ENCODE assay signal across 9 cellular contexts in the genomic region with DNA sequence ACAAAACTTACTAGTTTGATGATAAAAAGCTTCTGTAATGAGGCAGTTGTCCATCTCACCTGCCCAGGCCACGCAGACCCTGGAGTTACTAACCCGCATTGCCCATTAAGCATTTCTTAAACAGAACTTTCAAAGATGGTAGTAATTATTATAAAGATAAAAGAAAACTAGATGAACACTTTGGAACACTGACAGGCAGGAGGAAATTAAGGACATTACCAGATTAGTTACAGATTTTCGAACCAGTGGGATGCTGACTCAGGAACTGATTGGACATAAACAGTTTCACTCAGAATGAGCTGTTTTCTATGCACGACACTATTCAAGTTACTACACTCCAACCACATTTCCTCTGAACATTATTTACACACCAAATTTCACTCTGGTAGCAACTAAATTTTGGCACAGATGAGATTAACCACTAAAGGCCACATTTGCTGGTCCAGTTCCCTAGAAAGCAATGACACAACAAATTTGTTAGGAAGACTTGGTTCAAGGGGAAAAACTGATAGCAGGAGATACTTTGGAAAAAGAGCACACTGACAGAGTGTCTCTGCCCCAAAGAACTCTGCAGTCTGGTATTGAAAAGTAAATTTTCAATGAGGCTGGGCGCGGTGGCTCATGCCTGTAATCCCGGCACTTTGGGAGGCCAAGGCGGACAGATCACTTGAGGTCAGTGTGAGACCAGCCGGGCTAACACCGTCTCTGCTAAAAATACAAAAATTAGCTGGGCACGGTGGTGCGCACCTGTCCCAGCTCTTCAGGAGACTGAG. TPM values are rescaled to one million over a fixed set of nuclear protein-coding genes. Genes with fewer than 3 reads are reported as not detected.
A peak's percentile ranks its signal among the peaks of the same experiment; 100 is the strongest.
DNase-seq lines count a peak whose midpoint lies in the region; ATAC-seq, FAIRE-seq and TF ChIP-seq lines count a peak whose summit lies in the region.
"Had no signal": no experiment of that assay in that cellular context is flagged by ENCODE, and none has a peak within 500 bp of the region (broad histone marks: within the 10 kb centered on the region; RNA-seq: fewer than 3 reads in every experiment).

No MANE protein-coding gene starts in this region.

- H3K9ac ChIP-seq in IMR-90 (ENCODE audit: low read depth, low read length): no peak overlapping the region
- H3K9ac ChIP-seq in astrocyte (ENCODE audit: low read length): peak overlapping the region; percentile 0

- no peak for TF ChIP-seq RAD21 in IMR-90 (IDR thresholded peaks at IDR 0.05; ENCODE audit: low read length)

- H3K36me3 ChIP-seq in Caco-2 (ENCODE audit: control insufficient read depth, insufficient read depth, low read length): peaks cover 8% of the 10 kb centered on the region
- H3K36me3 ChIP-seq in IMR-90 (ENCODE audit: control insufficient read depth, insufficient read depth, low read length): peaks cover 44% of the 10 kb centered on the region
- peaks cover 54% of the 10 kb centered on the region for H3K36me3 ChIP-seq in astrocyte (ENCODE audit: insufficient read depth, low read length)
- peaks cover 47 to 62% (median 48%) of the 10 kb centered on the region in 3 donors for H3K36me3 ChIP-seq in tibial artery

- H3K27me3 ChIP-seq in Caco-2 (replicated peaks; ENCODE audit: control insufficient read depth, insufficient read depth, low read length) (no peaks in the 10 kb centered on the region), IMR-90 (ENCODE audit: control insufficient read depth, insufficient read depth, low read length) (no peaks in the 10 kb centered on the region), astrocyte (ENCODE audit: insufficient read depth, low read length) (no peaks in the 10 kb centered on the region), tibial artery (no peaks in the 10 kb centered on the region)

- H4K8ac ChIP-seq in IMR-90 (ENCODE audit: low read depth in 2 of 2, low read length in 2 of 2): no peak overlapping the region

- H3K9me3 Mint-ChIP-seq in Caco-2 (ENCODE audit: unreplicated experiment) (no peaks in the 10 kb centered on the region), astrocyte (ENCODE audit: unreplicated experiment) (no peaks in the 10 kb centered on the region)
- no peaks in the 10 kb centered on the region for H3K9me3 Mint-ChIP-seq in natural killer cell treated with Interleukin-12 subunit alpha and Interleukin-12 subunit beta and Interleukin-15 and Interleukin-18, amount 100 ng/mL, for 72 hours

- TF ChIP-seq POLR2A in IMR-90 (IDR thresholded peaks at IDR 0.05; ENCODE audit: low read depth, low read length): no peak; the same call in 1 of the 2 replicates

- H3K4me1 ChIP-seq in Caco-2 (peaks cover 22% of the 10 kb centered on the region), IMR-90 (ENCODE audit: control insufficient read depth, insufficient read depth, low read length) (peaks cover 5% of the 10 kb centered on the region), astrocyte (ENCODE audit: insufficient read depth, low read length) (peaks cover 19% of the 10 kb centered on the region), tibial artery (peaks cover 0 to 25% (median 17%) of the 10 kb centered on the region in 4 donors)

- no peak overlapping the region for H4K5ac ChIP-seq in IMR-90 (ENCODE audit: low read depth, low read length)

- H2BK15ac ChIP-seq in IMR-90 (ENCODE audit: low read depth, low read length): no peak overlapping the region

- H2BK5ac ChIP-seq in IMR-90 (ENCODE audit: low read depth, low read length, poor library complexity, severe bottlenecking): peak overlapping the region; percentile 5

- no peak overlapping the region for H3K23ac ChIP-seq in IMR-90 (ENCODE audit: low read depth, low read length)

- WGBS in IMR-90 (ENCODE audit: extremely low coverage in 2 of 2, insufficient read length in 1 of 2), 2 experiments: 0% methylated on average over 1 of the region's 12 CpGs; no CpG with 5 or more reads in 1 of the 2 experiments

- H2BK120ac ChIP-seq in IMR-90 (ENCODE audit: low read depth, low read length): no peak overlapping the region

- H3K4me2 ChIP-seq in IMR-90 (ENCODE audit: low read depth, low read length) (no peak overlapping the region), astrocyte (ENCODE audit: low read length) (no peak overlapping the region)

- no peaks in the 10 kb centered on the region for H3K9me3 ChIP-seq in Caco-2
- no peaks in the 10 kb centered on the region for H3K9me3 ChIP-seq in IMR-90 (ENCODE audit: control insufficient read depth, insufficient read depth, low read length)
- no peaks in the 10 kb centered on the region for H3K9me3 ChIP-seq in astrocyte (ENCODE audit: insufficient read depth, low read depth, low read length)
- no peaks in the 10 kb centered on the region for H3K9me3 ChIP-seq in tibial artery

- H3K27me3 Mint-ChIP-seq in Caco-2 (ENCODE audit: insufficient read depth, unreplicated experiment): no peaks in the 10 kb centered on the region
- H3K27me3 Mint-ChIP-seq in astrocyte (ENCODE audit: low read depth, unreplicated experiment): no peaks in the 10 kb centered on the region
- H3K27me3 Mint-ChIP-seq in natural killer cell treated with Interleukin-12 subunit alpha and Interleukin-12 subunit beta and Interleukin-15 and Interleukin-18, amount 100 ng/mL, for 72 hours: no peaks in the 10 kb centered on the region

- BruUV-seq in Caco-2 (replicated peaks; lab: Mats Ljungman, UMichigan) (no TSS peak), IMR-90 (replicated peaks; lab: Mats Ljungman, UMichigan) (no TSS peak)

- no peak overlapping the region for H2AK5ac ChIP-seq in IMR-90 (ENCODE audit: low read depth, low read length)

- DNase-seq in Caco-2 (no peak), IMR-90 (peak; percentile 79), astrocyte (ENCODE audit: low read depth) (peak; percentile 18), NCI-H1436 (lab: John Stamatoyannopoulos, UW) (no peak), tibial artery (no peak), islet precursor cell (no peak)
- no peak for DNase-seq in natural killer cell treated with Interleukin-12 subunit alpha and Interleukin-12 subunit beta and Interleukin-15 and Interleukin-18, amount 100 ng/mL, for 72 hours (ENCODE audit: low spot score)
- DNase-seq in stimulated activated CD4-positive, alpha-beta T cell treated with anti-CD3 and anti-CD28 coated beads, Interleukin-1b, Interleukin-23, amount 100 ng/mL, for 48 hours: no peak
- DNase-seq: NK-92 treated with Interleukin-12 subunit alpha and Interleukin-12 subunit beta, amount 100 ng/mL, for 24 hours had no signal

- H4K20me1 ChIP-seq in IMR-90 (ENCODE audit: insufficient read depth, low read length) (peaks cover 39% of the 10 kb centered on the region), astrocyte (ENCODE audit: insufficient read depth, low read length) (peaks cover 75% of the 10 kb centered on the region)

- H2BK20ac ChIP-seq in IMR-90 (ENCODE audit: low read depth, low read length): no peak overlapping the region

- H3K4me3 Mint-ChIP-seq in Caco-2 (ENCODE audit: unreplicated experiment): no peak overlapping the region
- H3K4me3 Mint-ChIP-seq in astrocyte (ENCODE audit: unreplicated experiment): no peak overlapping the region
- H3K4me3 Mint-ChIP-seq in natural killer cell treated with Interleukin-12 subunit alpha and Interleukin-12 subunit beta and Interleukin-15 and Interleukin-18, amount 100 ng/mL, for 72 hours: no peak overlapping the region

- H2AK9ac ChIP-seq in IMR-90 (replicated peaks; ENCODE audit: low read depth, low read length, poor library complexity): no peak overlapping the region

- FAIRE-seq in astrocyte (lab: Jason Lieb, UNC): no peak

- H3K36me3 Mint-ChIP-seq in Caco-2 (ENCODE audit: insufficient read depth, unreplicated experiment) (peaks cover 97% of the 10 kb centered on the region), astrocyte (ENCODE audit: low read depth, unreplicated experiment) (peaks cover 16% of the 10 kb centered on the region)
- H3K36me3 Mint-ChIP-seq in natural killer cell treated with Interleukin-12 subunit alpha and Interleukin-12 subunit beta and Interleukin-15 and Interleukin-18, amount 100 ng/mL, for 72 hours: peaks cover 39% of the 10 kb centered on the region

- H3K9me1 ChIP-seq in IMR-90 (ENCODE audit: insufficient read depth, low read length): peaks cover 6% of the 10 kb centered on the region; the same call in 1 of the 2 replicates

- H2AFZ ChIP-seq in IMR-90 (replicated peaks; ENCODE audit: low read length, poor library complexity): no peak overlapping the region
- no peak overlapping the region for H2AFZ ChIP-seq in astrocyte (ENCODE audit: low read depth, low read length)

- H3K56ac ChIP-seq in IMR-90 (ENCODE audit: extremely low read depth, insufficient read depth, low read length): no peak overlapping the region

- no peak overlapping the region for H3K4me3 ChIP-seq in Caco-2 (ENCODE audit: low read depth, low read length)
- no peak overlapping the region for H3K4me3 ChIP-seq in IMR-90 (ENCODE audit: insufficient read depth, low read depth, low read length)
- H3K4me3 ChIP-seq in astrocyte (ENCODE audit: insufficient read depth, low read depth, low read length): no peak overlapping the region
- no peak overlapping the region for H3K4me3 ChIP-seq in tibial artery

- dilution Hi-C loops in IMR-90 (cut with HindIII; ENCODE audit: low sequenced_read_pairs, unreplicated experiment): no loop called here

- intact Hi-C loops in Caco-2 (cut with micrococcal nuclease; ENCODE audit: unreplicated experiment): no loop called here
- intact Hi-C loops in IMR-90 (cut with micrococcal nuclease): loop anchor here (10.0 kb wide), 1 partner anchor 183 kb away; no protein-coding TSS in a partner anchor
- intact Hi-C loops in tibial artery (cut with DNase I; ENCODE audit: low total_unique reads): no loop called here

- no peak overlapping the region for H3K27ac ChIP-seq in IMR-90 (ENCODE audit: insufficient read depth, low read length)
- no peak overlapping the region for H3K27ac ChIP-seq in astrocyte (ENCODE audit: low read depth, low read length)
- no peak overlapping the region for H3K27ac ChIP-seq in tibial artery

- no peak overlapping the region for H3K4ac ChIP-seq in IMR-90 (ENCODE audit: low read depth, low read length)

- CTCF ChIA-PET in Caco-2 (lab: Charles Lee) (interaction anchor here (0.5 to 1.7 kb wide), 5 partner anchors 9 to 252 kb away, joined by 3 to 8 read pairs (median 3); a partner anchor contains a TSS), IMR-90 (lab: Yijun Ruan, JAX) (interaction anchor here (0.6 kb wide), 1 partner anchor 56 kb away, joined by 6 read pairs; no protein-coding TSS in a partner anchor)

- H3K27ac Mint-ChIP-seq in Caco-2 (ENCODE audit: unreplicated experiment) (peak overlapping the region; percentile 47), astrocyte (ENCODE audit: unreplicated experiment) (peak overlapping the region; percentile 82)
- peak overlapping the region; percentile 39 to 50 for H3K27ac Mint-ChIP-seq in natural killer cell treated with Interleukin-12 subunit alpha and Interleukin-12 subunit beta and Interleukin-15 and Interleukin-18, amount 100 ng/mL, for 72 hours

- peaks cover 78% of the 10 kb centered on the region for H3K79me2 ChIP-seq in astrocyte (ENCODE audit: insufficient read depth, low read length)

- H3K18ac ChIP-seq in IMR-90 (ENCODE audit: low read depth, low read length): no peak overlapping the region

- in situ Hi-C loops in IMR-90 (cut with MboI; ENCODE audit: low sequenced_read_pairs): no loop called here

- no peak overlapping the region for H3K14ac ChIP-seq in IMR-90 (replicated peaks; ENCODE audit: low read depth, low read length)

- POLR2A ChIA-PET in Caco-2 (lab: Charles Lee): interaction anchor here (1.0 to 1.5 kb wide), 4 partner anchors 9 to 416 kb away, joined by 3 to 6 read pairs (median 3); a partner anchor contains a TSS
- POLR2A ChIA-PET in IMR-90 (lab: Charles Lee; ENCODE audit: unreplicated experiment): no interaction called here

- H3K79me1 ChIP-seq in IMR-90 (ENCODE audit: low read depth in 1 of 2, low read length in 2 of 2): peaks cover 18 to 72% of the 10 kb centered on the region in 2 experiments

- H3K4me1 Mint-ChIP-seq in Caco-2 (ENCODE audit: low read depth, unreplicated experiment) (peaks cover 35% of the 10 kb centered on the region), astrocyte (ENCODE audit: low read depth, unreplicated experiment) (peaks cover 25% of the 10 kb centered on the region)
- H3K4me1 Mint-ChIP-seq in natural killer cell treated with Interleukin-12 subunit alpha and Interleukin-12 subunit beta and Interleukin-15 and Interleukin-18, amount 100 ng/mL, for 72 hours (ENCODE audit: low read depth in 2 of 2): peaks cover 40 to 46% of the 10 kb centered on the region in 2 donors

- TF ChIP-seq CTCF in Caco-2 (IDR thresholded peaks at IDR 0.05; ENCODE audit: insufficient read depth in 1 of 2, low read depth in 1 of 2, low read length in 1 of 2, severe bottlenecking in 1 of 2, unreplicated experiment in 1 of 2) (no peak), IMR-90 (conservative IDR thresholded peaks at IDR 0.05; ENCODE audit: low read depth, low read length) (no peak), astrocyte (IDR thresholded peaks at IDR 0.05; ENCODE audit: insufficient read depth, low read depth, low read length) (no peak), tibial artery (IDR thresholded peaks at IDR 0.05) (no peak)

- H4K91ac ChIP-seq in IMR-90 (ENCODE audit: insufficient read depth, low read depth, low read length): no peak overlapping the region

- ATAC-seq in IMR-90 (ENCODE audit: low read depth): no peak
- ATAC-seq in natural killer cell treated with Interleukin-12 subunit alpha and Interleukin-12 subunit beta and Interleukin-15 and Interleukin-18, amount 100 ng/mL, for 72 hours: no peak

RNA-seq across cellular contexts. Expression of a gene that starts 3.0 kb away (rescaled TPM):
- total RNA-seq in Caco-2 (2022) (354 and 357 TPM in 2 replicates), IMR-90 (2012; rRNA removed) (223 and 397 TPM in 2 replicates), astrocyte (185 and 201 TPM in 2 replicates)
- 555 and 601 TPM in 2 replicates for polyA plus RNA-seq in IMR-90 (2012; rRNA removed)
- 1,487 and 2,019 TPM in 2 replicates for polyA plus RNA-seq in IMR-90 (2012; cell fraction: cytosol; rRNA removed)
- polyA plus RNA-seq in IMR-90 (2012; cell fraction: nucleus; rRNA removed; ENCODE audit: low replicate concordance): 350 and 360 TPM in 2 replicates
- 100 to 1,000 TPM in 1 of 2 donors, 10 to 100 TPM in 1; 71.0 to 101 TPM for total RNA-seq in natural killer cell treated with Interleukin-12 subunit alpha and Interleukin-12 subunit beta and Interleukin-15 and Interleukin-18, amount 100 ng/mL, for 72 hours

RNA-seq across cellular contexts. Expression of a gene that starts 3.1 kb away (rescaled TPM):
- total RNA-seq in Caco-2 (2022): 69.8 and 77.1 TPM in 2 replicates
- total RNA-seq in IMR-90 (2012; rRNA removed): 11.4 and 16.5 TPM in 2 replicates
- 31.4 and 35.6 TPM in 2 replicates for polyA plus RNA-seq in IMR-90 (2012; rRNA removed)
- polyA plus RNA-seq in IMR-90 (2012; cell fraction: cytosol; rRNA removed): 29.4 and 47.8 TPM in 2 replicates
- 35.0 and 47.5 TPM in 2 replicates for polyA plus RNA-seq in IMR-90 (2012; cell fraction: nucleus; rRNA removed; ENCODE audit: low replicate concordance)
- total RNA-seq in astrocyte: 30.3 and 33.0 TPM in 2 replicates
- total RNA-seq in natural killer cell treated with Interleukin-12 subunit alpha and Interleukin-12 subunit beta and Interleukin-15 and Interleukin-18, amount 100 ng/mL, for 72 hours: 10 to 100 TPM; 27.0 to 37.4 TPM

RNA-seq across cellular contexts. Expression of a gene that starts 37.5 kb away (rescaled TPM):
- total RNA-seq in Caco-2 (2022) (815 and 833 TPM in 2 replicates), IMR-90 (2012; rRNA removed) (141 and 163 TPM in 2 replicates), astrocyte (194 and 200 TPM in 2 replicates)
- 165 and 189 TPM in 2 replicates for polyA plus RNA-seq in IMR-90 (2012; rRNA removed)
- 158 and 268 TPM in 2 replicates for polyA plus RNA-seq in IMR-90 (2012; cell fraction: cytosol; rRNA removed)
- 564 and 652 TPM in 2 replicates for polyA plus RNA-seq in IMR-90 (2012; cell fraction: nucleus; rRNA removed; ENCODE audit: low replicate concordance)
- total RNA-seq in natural killer cell treated with Interleukin-12 subunit alpha and Interleukin-12 subunit beta and Interleukin-15 and Interleukin-18, amount 100 ng/mL, for 72 hours: 100 to 1,000 TPM; 266 to 324 TPM

RNA-seq across cellular contexts. Expression of a gene that starts 37.5 kb away (rescaled TPM):
- total RNA-seq in Caco-2 (2022): 146 and 147 TPM in 2 replicates
- total RNA-seq in IMR-90 (2012; rRNA removed): 65.8 and 69.4 TPM in 2 replicates
- 44.7 and 51.2 TPM in 2 replicates for polyA plus RNA-seq in IMR-90 (2012; rRNA removed)
- 10.9 and 21.0 TPM in 2 replicates for polyA plus RNA-seq in IMR-90 (2012; cell fraction: cytosol; rRNA removed)
- polyA plus RNA-seq in IMR-90 (2012; cell fraction: nucleus; rRNA removed; ENCODE audit: low replicate concordance): 47.0 and 117 TPM in 2 replicates
- 78.1 and 88.4 TPM in 2 replicates for total RNA-seq in astrocyte
- 100 to 1,000 TPM; 125 to 143 TPM for total RNA-seq in natural killer cell treated with Interleukin-12 subunit alpha and Interleukin-12 subunit beta and Interleukin-15 and Interleukin-18, amount 100 ng/mL, for 72 hours

RNA-seq across cellular contexts. Expression of a gene that starts 39.8 kb away (rescaled TPM):
- 750 and 777 TPM in 2 replicates for total RNA-seq in Caco-2 (2022)
- total RNA-seq in IMR-90 (2012; rRNA removed): 166 and 280 TPM in 2 replicates
- 74.3 and 106 TPM in 2 replicates for polyA plus RNA-seq in IMR-90 (2012; rRNA removed)
- polyA plus RNA-seq in IMR-90 (2012; cell fraction: cytosol; rRNA removed): 15.4 and 18.4 TPM in 2 replicates
- polyA plus RNA-seq in IMR-90 (2012; cell fraction: nucleus; rRNA removed; ENCODE audit: low replicate concordance): 124 and 726 TPM in 2 replicates
- 204 and 208 TPM in 2 replicates for total RNA-seq in astrocyte
- total RNA-seq in natural killer cell treated with Interleukin-12 subunit alpha and Interleukin-12 subunit beta and Interleukin-15 and Interleukin-18, amount 100 ng/mL, for 72 hours: 100 to 1,000 TPM; 404 to 438 TPM

Comparison
In these comparisons a context has a peak if more than half of its experiments do, and no peak if none do; other contexts are left out.
1. DNase-seq: peak in IMR-90 (single experiment) and astrocyte (single experiment); none in Caco-2 (0 of 2), natural killer cell treated with Interleukin-12 subunit alpha and Interleukin-12 subunit beta and Interleukin-15 and Interleukin-18, amount 100 ng/mL, for 72 hours (single experiment), NCI-H1436 (single experiment), tibial artery (0 of 2), islet precursor cell (single experiment) and stimulated activated CD4-positive, alpha-beta T cell treated with anti-CD3 and anti-CD28 coated beads, Interleukin-1b, Interleukin-23, amount 100 ng/mL, for 48 hours (single experiment).
2. Peak in every context shown above with its lines, with median percentiles within 50 percentile points of each other: H3K27ac Mint-ChIP-seq.